11 cellular contexts compared by ENCODE assay signal in the genomic region with DNA sequence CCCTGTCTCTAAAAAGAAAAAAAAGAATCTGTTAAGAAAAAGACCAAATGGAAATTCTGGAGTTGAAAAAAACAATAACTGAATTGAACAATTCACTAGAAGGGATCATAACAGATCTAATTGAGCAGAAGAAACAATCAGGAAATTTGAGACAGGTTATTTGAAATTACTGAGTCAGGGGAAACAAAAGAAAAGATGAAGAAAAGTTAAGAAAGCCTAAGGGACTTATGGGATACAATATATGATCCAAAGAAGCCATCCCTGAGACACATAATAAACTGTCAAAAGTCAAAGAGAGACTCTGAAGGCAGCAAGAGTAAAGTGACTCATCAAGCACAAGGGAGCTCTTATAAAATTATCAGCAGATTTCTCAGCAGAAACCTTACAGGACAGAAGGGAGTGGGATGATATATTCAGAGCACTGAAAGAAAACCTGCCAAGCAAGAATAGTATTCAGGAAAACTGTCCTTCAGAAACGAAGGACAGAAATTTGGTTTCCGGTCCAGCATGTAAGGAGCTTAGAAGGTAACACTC. TPM values are rescaled to one million over a fixed set of nuclear protein-coding genes. Genes with fewer than 3 reads are reported as not detected.
A peak's percentile ranks its signal among the peaks of the same experiment; 100 is the strongest.
DNase-seq lines count a peak whose midpoint lies in the region; ATAC-seq, FAIRE-seq and TF ChIP-seq lines count a peak whose summit lies in the region.
"Had no signal": no experiment of that assay in that cellular context is flagged by ENCODE, and none has a peak within 500 bp of the region (broad histone marks: within the 10 kb centered on the region; RNA-seq: fewer than 3 reads in every experiment).

No MANE protein-coding gene starts in this region.

- H3K36me3 ChIP-seq in GM23338 (ENCODE audit: insufficient read depth) (peaks cover 6% of the 10 kb centered on the region; the same call in 1 of the 2 replicates), HEK293 (ENCODE audit: control insufficient read depth in 2 of 2, insufficient read depth in 1 of 2, low read length in 2 of 2) (no peaks in the 10 kb centered on the region), bronchial epithelial cell (ENCODE audit: control insufficient read depth, insufficient read depth, low read length) (no peaks in the 10 kb centered on the region), trophoblast cell (ENCODE audit: control insufficient read depth in 1 of 2, insufficient read depth in 2 of 2, low read length in 2 of 2) (peaks cover 0 to 9% of the 10 kb centered on the region in 2 experiments)
- H3K36me3 ChIP-seq: BE2C had no signal

- no peaks in the 10 kb centered on the region for H3F3A ChIP-seq in GM23338 (replicated peaks; ENCODE audit: low read depth)

- POLR2A ChIA-PET in HEK293 (lab: Yijun Ruan, JAX), result no interaction called here

- no peak overlapping the region for H2BK5ac ChIP-seq in trophoblast cell (ENCODE audit: low read depth, low read length, poor library complexity)

- FAIRE-seq in bronchial epithelial cell (lab: Jason Lieb, UNC), result no peak
- FAIRE-seq: A549 had no signal

- peak overlapping the region; percentile 11 for H2BK12ac ChIP-seq in trophoblast cell (ENCODE audit: low read length)

- H2AK5ac ChIP-seq in trophoblast cell (ENCODE audit: low read length), result no peak overlapping the region

- H3K14ac ChIP-seq in trophoblast cell (ENCODE audit: low read length), result no peak overlapping the region

- TF ChIP-seq CTCF in GM23338 (conservative IDR thresholded peaks at IDR 0.05; ENCODE audit: low read depth in 2 of 2), result no peak
- TF ChIP-seq CTCF in HEK293 (tag by site-specific recombination; IDR thresholded peaks at IDR 0.05), result no peak
- TF ChIP-seq CTCF in bronchial epithelial cell (IDR thresholded peaks at IDR 0.05; ENCODE audit: insufficient read depth, low read length, severe bottlenecking), result no peak
- TF ChIP-seq CTCF in Calu3 (IDR thresholded peaks at IDR 0.05; ENCODE audit: unreplicated experiment), result no peak

- H3K4me1 Mint-ChIP-seq in GM23338, result no peaks in the 10 kb centered on the region; the same call in 1 of the 3 replicates
- peaks cover 13% of the 10 kb centered on the region for H3K4me1 Mint-ChIP-seq in Calu3 (ENCODE audit: low read depth, unreplicated experiment)

- no peaks in the 10 kb centered on the region for H3K9me3 ChIP-seq in HEK293 (ENCODE audit: control insufficient read depth, insufficient read depth, low read depth, low read length)
- peaks cover 7% of the 10 kb centered on the region for H3K9me3 ChIP-seq in trophoblast cell (ENCODE audit: insufficient read depth, low read depth, low read length)
- H3K9me3 ChIP-seq: BE2C had no signal

- no peak overlapping the region for H4K8ac ChIP-seq in trophoblast cell (ENCODE audit: low read depth, low read length)

- H4K12ac ChIP-seq in trophoblast cell (ENCODE audit: low read depth, low read length), result no peak overlapping the region

- H3K27ac Mint-ChIP-seq in GM23338, result no peak overlapping the region
- no peak overlapping the region for H3K27ac Mint-ChIP-seq in Calu3 (ENCODE audit: unreplicated experiment)
- H3K27ac Mint-ChIP-seq: CD4-positive, alpha-beta memory T cell had no signal

- DNase-seq in GM23338 (ENCODE audit: low spot score), result no peak
- peak; percentile 47 for DNase-seq in bronchial epithelial cell (ENCODE audit: low read depth)
- DNase-seq in trophoblast cell, result no peak
- DNase-seq in Calu3, result no peak
- no peak for DNase-seq in Right ventricle myocardium inferior (ENCODE audit: missing footprints)

- H2BK120ac ChIP-seq in trophoblast cell (ENCODE audit: insufficient read depth, low read length, poor library complexity), result no peak overlapping the region

- H2AFZ ChIP-seq in GM23338 (peak overlapping the region; percentile 43; the same call in 1 of the 2 replicates), trophoblast cell (ENCODE audit: insufficient read depth, low read length, poor library complexity) (no peak overlapping the region)

- H4K20me1 ChIP-seq in GM23338 (replicated peaks; ENCODE audit: insufficient read depth), result no peaks in the 10 kb centered on the region

- H3K79me2 ChIP-seq in GM23338 (replicated peaks; ENCODE audit: insufficient read depth), result no peaks in the 10 kb centered on the region
- no peaks in the 10 kb centered on the region for H3K79me2 ChIP-seq in trophoblast cell (ENCODE audit: control insufficient read depth, insufficient read depth, low read length, poor library complexity)

- intact Hi-C loops in Calu3 (cut with micrococcal nuclease; ENCODE audit: unreplicated experiment) (loop anchor here (5.0 kb wide), 1 partner anchor 137 kb away; no protein-coding TSS in a partner anchor), Right ventricle myocardium inferior (cut with DNase I) (no loop called here)

- H3K4me1 ChIP-seq in GM23338 (ENCODE audit: insufficient read depth) (no peaks in the 10 kb centered on the region), HEK293 (ENCODE audit: control insufficient read depth, insufficient read depth, low read length) (no peaks in the 10 kb centered on the region), trophoblast cell (ENCODE audit: control insufficient read depth in 1 of 2, insufficient read depth in 2 of 2, low read length in 2 of 2) (peaks cover 0 to 2% of the 10 kb centered on the region in 2 experiments)
- H3K4me1 ChIP-seq: A549, BE2C had no signal

- no TSS peak for BruUV-seq in Calu3 (replicated peaks; lab: Mats Ljungman, UMichigan)

- H3K36me3 Mint-ChIP-seq in GM23338 (ENCODE audit: low read depth) (peaks cover 19% of the 10 kb centered on the region), Calu3 (ENCODE audit: insufficient read depth, unreplicated experiment) (no peaks in the 10 kb centered on the region)
- H3K36me3 Mint-ChIP-seq: CD4-positive, alpha-beta memory T cell had no signal

- no peak overlapping the region for H3K4ac ChIP-seq in trophoblast cell (ENCODE audit: low read depth, low read length)

- H3K4me2 ChIP-seq in GM23338 (no peak overlapping the region), trophoblast cell (ENCODE audit: low read length) (no peak overlapping the region)
- H3K4me2 ChIP-seq: A549 had no signal

- H3K79me1 ChIP-seq in trophoblast cell (ENCODE audit: low read length), result peaks cover 2% of the 10 kb centered on the region

- no peak overlapping the region for H3K9ac ChIP-seq in trophoblast cell (ENCODE audit: low read length)

- WGBS in trophoblast cell (ENCODE audit: extremely low coverage, insufficient coverage, insufficient read length), result no CpG with 5 or more reads among the region's 2 CpGs

- no peak for ATAC-seq in GM23338
- ATAC-seq in HG03432 (IDR thresholded peaks at IDR 0.05; ENCODE audit: unreplicated experiment), result no peak
- ATAC-seq in Right ventricle myocardium inferior, result no peak

- no peak overlapping the region for H4K91ac ChIP-seq in trophoblast cell (ENCODE audit: low read depth, low read length)

- H3K27me3 ChIP-seq in GM23338 (ENCODE audit: insufficient read depth) (no peaks in the 10 kb centered on the region), bronchial epithelial cell (ENCODE audit: control insufficient read depth, insufficient read depth, low read length) (no peaks in the 10 kb centered on the region), trophoblast cell (ENCODE audit: insufficient read depth, low read length) (no peaks in the 10 kb centered on the region)
- H3K27me3 ChIP-seq: BE2C had no signal

- no peak overlapping the region for H3K18ac ChIP-seq in trophoblast cell (ENCODE audit: low read length)

- no peak overlapping the region for H3K27ac ChIP-seq in GM23338 (ENCODE audit: low read depth)
- H3K27ac ChIP-seq in HEK293 (ENCODE audit: extremely low read depth, low read depth, low read length), result no peak overlapping the region
- no peak overlapping the region for H3K27ac ChIP-seq in trophoblast cell (ENCODE audit: low read depth, low read length)
- H3K27ac ChIP-seq: A549, C4-2B had no signal

- H3K4me3 Mint-ChIP-seq in GM23338 (no peak overlapping the region), Calu3 (ENCODE audit: low read depth, unreplicated experiment) (no peak overlapping the region)
- H3K4me3 Mint-ChIP-seq: CD4-positive, alpha-beta memory T cell had no signal

- H3K4me3 ChIP-seq in GM23338, result no peak overlapping the region
- H3K4me3 ChIP-seq in HEK293 (ENCODE audit: low read depth, low read length), result no peak overlapping the region
- no peak overlapping the region for H3K4me3 ChIP-seq in bronchial epithelial cell (ENCODE audit: low read depth, low read length)
- H3K4me3 ChIP-seq in trophoblast cell (ENCODE audit: low read depth, low read length), result no peak overlapping the region
- H3K4me3 ChIP-seq: A549 had no signal

- H3K27me3 Mint-ChIP-seq in GM23338 (ENCODE audit: insufficient read depth, low read depth, poor library complexity) (peaks cover 1% of the 10 kb centered on the region), Calu3 (ENCODE audit: unreplicated experiment) (no peaks in the 10 kb centered on the region)

- CTCF ChIA-PET in HEK293 (lab: Yijun Ruan, JAX) (interaction anchor here (0.6 to 7.6 kb wide), 21 partner anchors 9 to 971 kb away, joined by 3 to 298 read pairs (median 3); partner anchors contain the start of genes C1orf50, P3H1 and ZNF691), Calu3 (lab: Charles Lee) (interaction anchor here (1.2 to 6.0 kb wide), 5 partner anchors 9 to 160 kb away, joined by 3 to 224 read pairs (median 7); partner anchors contain the start of gene ZNF691)

- peaks cover 28% of the 10 kb centered on the region for H3K9me3 Mint-ChIP-seq in GM23338
- no peaks in the 10 kb centered on the region for H3K9me3 Mint-ChIP-seq in Calu3 (ENCODE audit: low read depth, unreplicated experiment)

- H3K23ac ChIP-seq in trophoblast cell (ENCODE audit: low read length), result no peak overlapping the region

- H3K9me2 ChIP-seq in GM23338 (ENCODE audit: insufficient read depth), result 0 out of 2 replicates have a peak, but pooled peaks cover 4% of the 10 kb centered on the region

TF ChIP-seq in GM23338, 12 proteins besides CTCF, POLR2A, EP300 and RAD21 (continues in another document):
- TF ChIP-seq ZNF331 (CRISPR knock-in tag; IDR thresholded peaks at IDR 0.05; ENCODE audit: low read depth) (no peak), JUNB (IDR thresholded peaks at IDR 0.05; ENCODE audit: unreplicated experiment) (no peak)

TF ChIP-seq in HEK293, 187 proteins besides CTCF, POLR2A, EP300 and RAD21:
- TF ChIP-seq ZNF658 (tag by site-specific recombination; IDR thresholded peaks at IDR 0.05), result no peak
- peak; percentile 84 for TF ChIP-seq SETDB1 (IDR thresholded peaks at IDR 0.05; ENCODE audit: insufficient read length, low read length)
- TF ChIP-seq ZNF221 (tag by site-specific recombination; IDR thresholded peaks at IDR 0.05; ENCODE audit: borderline replicate concordance), result no peak

RNA-seq across cellular contexts. Expression of gene SLC2A1, which starts 44.5 kb away (rescaled TPM):
- 305 and 479 TPM in 2 replicates for total RNA-seq in GM23338 (2014; rRNA removed; shearing (Covaris generic))
- polyA plus RNA-seq in GM23338 (2016; fragmentation: Nextera tagmentation; extraction: Ambion mirVana), result 63.9 and 66.1 TPM in 2 replicates
- total RNA-seq in bronchial epithelial cell (1,197 and 1,905 TPM in 2 replicates), Calu3 (2022) (163 and 183 TPM in 2 replicates), Right ventricle myocardium inferior (46.4 TPM)
- polyA plus RNA-seq in trophoblast cell (2013), result 1,633 and 1,681 TPM in 2 replicates
